ENCODE assay signal across 15 cellular contexts in genomic region chr3:90062631-90063200, GRCh38.
"Had no signal": no experiment of that assay in that cellular context is flagged by ENCODE, and none has a peak within 500 bp of the region (broad histone marks: within the 10 kb centered on the region; RNA-seq: fewer than 3 reads in every experiment).

No MANE protein-coding gene starts in this region.

- ATAC-seq: activated CD4-positive, CD25-positive, alpha-beta regulatory T cell treated with anti-CD3 and anti-CD28 coated beads, Interleukin-2, amount 50 U/mL, for 24 hours; right lobe of liver had no signal

- H3K9me3 ChIP-seq: ovary, right lobe of liver, stomach, thoracic aorta had no signal

- DNase-seq: activated CD4-positive, alpha-beta T cell treated with anti-CD3 and anti-CD28 coated beads, Interleukin-2, amount 50 U/mL, for 1 hour; activated naive CD4-positive, alpha-beta T cell; activated naive CD8-positive, alpha-beta T cell treated with anti-CD3 and anti-CD28 coated beads, Interleukin-2, amount 10 ng/mL, durations not matched to agents 7 days and 5 days; dorsolateral prefrontal cortex; endodermal cell; erythroblast; immature natural killer cell; ovary; right lobe of liver; stimulated activated CD4-positive, alpha-beta T cell treated with anti-CD3 and anti-CD28 coated beads, Interleukin-2, amount 100 ng/mL, for 24 hours; stomach had no signal

- H3K4me2 ChIP-seq: neural progenitor cell had no signal

- H2AFZ ChIP-seq: neural progenitor cell had no signal

- H3K36me3 ChIP-seq: cardiac muscle cell, neural progenitor cell, ovary, right lobe of liver, stomach, thoracic aorta had no signal

- H3K27ac ChIP-seq: cardiac muscle cell, dorsolateral prefrontal cortex, neural progenitor cell, ovary, right lobe of liver, stomach, thoracic aorta had no signal

- H3K4me3 ChIP-seq: cardiac muscle cell, dorsolateral prefrontal cortex, neural progenitor cell, ovary, right lobe of liver, stomach, thoracic aorta had no signal

- H3K27me3 ChIP-seq: cardiac muscle cell, dorsolateral prefrontal cortex, neural progenitor cell, ovary, right lobe of liver, stomach had no signal

- H3K4me1 ChIP-seq: neural progenitor cell, right lobe of liver, stomach had no signal

- H3K9ac ChIP-seq: neural progenitor cell had no signal
